ENCODE assay signal across 14 cellular contexts in the genomic region with DNA sequence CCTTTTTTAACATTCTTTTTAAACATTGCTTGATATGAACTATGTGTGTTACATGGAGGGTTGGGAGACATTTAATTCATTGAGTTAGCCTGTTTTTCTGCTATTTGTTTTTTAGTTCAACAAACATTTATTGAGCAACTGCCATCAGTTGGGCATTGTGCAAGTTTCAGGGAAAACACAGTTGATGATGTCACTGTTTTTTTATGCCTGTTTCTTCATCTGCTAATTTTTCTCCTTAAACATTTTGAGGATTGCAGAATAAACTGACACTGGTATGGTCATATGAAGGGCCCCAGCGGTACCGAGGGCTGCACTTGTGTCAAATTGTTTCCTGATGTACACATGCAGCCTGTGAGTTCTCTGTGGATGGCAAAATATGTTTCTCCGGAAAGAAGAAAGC.
DNase-seq lines count a peak whose midpoint lies in the region; ATAC-seq and TF ChIP-seq lines count a peak whose summit lies in the region.
"Had no signal": no experiment of that assay in that cellular context is flagged by ENCODE, and none has a peak within 500 bp of the region (broad histone marks: within the 10 kb centered on the region; RNA-seq: fewer than 3 reads in every experiment).

No MANE protein-coding gene starts in this region.

- H3K4me1 ChIP-seq in psoas muscle: peaks cover 38% of the 10 kb centered on the region

- no peaks in the 10 kb centered on the region for H3K36me3 ChIP-seq in psoas muscle (ENCODE audit: insufficient read depth in 1 of 2, low read depth in 1 of 2)
- H3K36me3 ChIP-seq: MG63 had no signal

- 47 to 72% (median 66%) methylated on average over 3 of the region's 3 CpGs for WGBS in psoas muscle, 3 donors

- peak in 1 of 4 donors; percentile 35 for ATAC-seq in psoas muscle
- no peak for ATAC-seq in GM18868 (IDR thresholded peaks at IDR 0.05; ENCODE audit: unreplicated experiment)
- ATAC-seq: HCT116 had no signal

- no peak for TF ChIP-seq CTCF in fibroblast of pulmonary artery (IDR thresholded peaks at IDR 0.05; ENCODE audit: low read length, missing control alignments)
- no peak for TF ChIP-seq CTCF in psoas muscle (IDR thresholded peaks at IDR 0.05)

- DNase-seq in AG20443 (ENCODE audit: low spot score) (peak; percentile 68), SIG-M5 treated with dmso at 0.1 percent for 504 hours (lab: John Stamatoyannopoulos, UW; ENCODE audit: unreplicated experiment) (peak; percentile 77), fibroblast of pulmonary artery (ENCODE audit: low read depth) (peak; percentile 92), psoas muscle (peak in 1 of 2 donors; percentile 30), DMS153 treated with DMSO at 0.1 percent for 48 hours (lab: John Stamatoyannopoulos, UW; ENCODE audit: unreplicated experiment) (no peak), NK-92 (lab: John Stamatoyannopoulos, UW; ENCODE audit: unreplicated experiment) (no peak)
- DNase-seq in activated naive CD4-positive, alpha-beta T cell treated with anti-CD3 and anti-CD28 coated beads, Interleukin-2, amount 50 U/mL, for 16 hours: no peak
- DNase-seq: erythroblast, kidney glomerular epithelial cell, MG63, posterior cingulate gyrus had no signal

- intact Hi-C loops in psoas muscle (cut with DNase I): loop anchor here in 1 of 2 donors (10.0 kb wide), 1 partner anchor 45 kb away; no protein-coding TSS in a partner anchor

- no peak overlapping the region for H3K4me3 ChIP-seq in fibroblast of pulmonary artery (replicated peaks; ENCODE audit: low read depth, low read length)
- H3K4me3 ChIP-seq in psoas muscle: no peak overlapping the region
- H3K4me3 ChIP-seq: BLaER1 treated with 17β-estradiol and CSF1 and Interleukin-3, amounts not matched to agents 10 nM and 100 nM; MG63 had no signal

- H3K27me3 ChIP-seq in psoas muscle (ENCODE audit: insufficient read depth in 3 of 3, low read length in 2 of 3): no peaks in the 10 kb centered on the region
- H3K27me3 ChIP-seq: BLaER1 treated with 17β-estradiol and CSF1 and Interleukin-3, amounts not matched to agents 10 nM and 100 nM; MG63 had no signal

- no peaks in the 10 kb centered on the region for H3K9me3 ChIP-seq in psoas muscle
- H3K9me3 ChIP-seq: MG63 had no signal

- peak overlapping the region; percentile 28 for H3K27ac ChIP-seq in psoas muscle

Comparison
In these comparisons a context has a peak if more than half of its experiments do, and no peak if none do; other contexts are left out.
1. DNase-seq: peak in AG20443 (single experiment), SIG-M5 treated with dmso at 0.1 percent for 504 hours (single experiment) and fibroblast of pulmonary artery (single experiment); none in activated naive CD4-positive, alpha-beta T cell treated with anti-CD3 and anti-CD28 coated beads, Interleukin-2, amount 50 U/mL, for 16 hours (single experiment), DMS153 treated with DMSO at 0.1 percent for 48 hours (single experiment) and NK-92 (single experiment).